In genomic region chr1:182054698-182055326, GRCh38 we compare ENCODE assay signal across 8 cellular contexts. TPM values are rescaled to one million over a fixed set of nuclear protein-coding genes. Genes with fewer than 3 reads are reported as not detected.
DNase-seq lines count a peak whose midpoint lies in the region; ATAC-seq and TF ChIP-seq lines count a peak whose summit lies in the region.

No MANE protein-coding gene starts in this region.

- H3K4me3 ChIP-seq in dorsolateral prefrontal cortex (no peak overlapping the region), neural progenitor cell (no peak overlapping the region)

- H3K4me1 Mint-ChIP-seq in T-helper 17 cell, result peaks cover 3% of the 10 kb centered on the region
- peaks cover 4% of the 10 kb centered on the region for H3K4me1 Mint-ChIP-seq in neural progenitor cell

- in situ Hi-C loops in ACHN (cut with HindIII; ENCODE audit: low pct_ligation_motif_present, low pct_unique_long_range_greater_than_20kb, low sequenced_read_pairs), result no loop called here

- H3K9ac ChIP-seq in neural progenitor cell, result no peak overlapping the region

- H3K36me3 ChIP-seq in neural progenitor cell, result no peaks in the 10 kb centered on the region

- TF ChIP-seq CTCF in LNCAP (IDR thresholded peaks at IDR 0.05), result peak; percentile 84
- TF ChIP-seq CTCF in dorsolateral prefrontal cortex (IDR thresholded peaks at IDR 0.05 in 54 of 56, conservative IDR thresholded peaks at IDR 0.05 in 2 of 56; ENCODE audit: low read depth in 1 of 56, partially characterized antibody in 56 of 56), result peak in 53 of 56 donors; percentile 30 to 74 (median 53)
- peak; percentile 80 for TF ChIP-seq CTCF in neural progenitor cell (IDR thresholded peaks at IDR 0.05)

- H3K27me3 Mint-ChIP-seq in T-helper 17 cell (peaks cover 39% of the 10 kb centered on the region), neural progenitor cell (ENCODE audit: insufficient read depth, low read depth) (peaks cover 9% of the 10 kb centered on the region)

- no peaks in the 10 kb centered on the region for H3K9me3 Mint-ChIP-seq in neural progenitor cell

- peak; percentile 58 for DNase-seq in ACHN
- peak; percentile 7 for DNase-seq in GM04504 (ENCODE audit: low read depth)
- DNase-seq in T-helper 17 cell, result peak in 1 of 3 donors; percentile 53
- DNase-seq in dorsolateral prefrontal cortex, result peak in 3 of 10 donors; percentile 19 to 44 (median 39)
- DNase-seq in neural progenitor cell (ENCODE audit: low spot score), result peak; percentile 87
- DNase-seq in epidermal melanocyte (ENCODE audit: insufficient read length, low spot score), result no peak
- DNase-seq in AG20443 (ENCODE audit: low spot score), result no peak

- H3K27ac ChIP-seq in dorsolateral prefrontal cortex (no peak overlapping the region), neural progenitor cell (no peak overlapping the region)

- no peak overlapping the region for H3K4me2 ChIP-seq in neural progenitor cell

- H3K9me3 ChIP-seq in T-helper 17 cell (ENCODE audit: control insufficient read depth, low read length, poor library complexity, severe bottlenecking) (no peaks in the 10 kb centered on the region), neural progenitor cell (ENCODE audit: low read depth) (no peaks in the 10 kb centered on the region)

- H3K36me3 Mint-ChIP-seq in T-helper 17 cell (ENCODE audit: low read depth) (no peaks in the 10 kb centered on the region), neural progenitor cell (no peaks in the 10 kb centered on the region)

- no peak overlapping the region for H2AFZ ChIP-seq in neural progenitor cell (replicated peaks)

- H3K27ac Mint-ChIP-seq in T-helper 17 cell, result no peak overlapping the region
- no peak overlapping the region for H3K27ac Mint-ChIP-seq in neural progenitor cell

- intact Hi-C loops in dorsolateral prefrontal cortex (cut with DNase I), result loop anchor here in 1 of 2 donors (10.0 kb wide), 1 partner anchor 570 kb away; the partner anchor contains the start of gene CACNA1E

- H3K4me3 Mint-ChIP-seq in T-helper 17 cell (no peak overlapping the region), neural progenitor cell (no peak overlapping the region)

- no peaks in the 10 kb centered on the region for H3K79me2 ChIP-seq in neural progenitor cell (ENCODE audit: low read depth)

- peaks cover 1% of the 10 kb centered on the region for H3K4me1 ChIP-seq in neural progenitor cell

- ATAC-seq in T-helper 17 cell, result peak; percentile 59

- peaks cover 0 to 24% (median 4%) of the 10 kb centered on the region in 45 donors for H3K27me3 ChIP-seq in dorsolateral prefrontal cortex
- H3K27me3 ChIP-seq in neural progenitor cell, result no peaks in the 10 kb centered on the region

- no peaks in the 10 kb centered on the region for H3F3A ChIP-seq in neural progenitor cell (ENCODE audit: low read depth)

- no peaks in the 10 kb centered on the region for H4K20me1 ChIP-seq in neural progenitor cell (ENCODE audit: low read depth)

RNA-seq across cellular contexts. Expression of gene ZNF648, which starts 6.7 kb away (rescaled TPM):
- total RNA-seq in T-helper 17 cell (not detected), dorsolateral prefrontal cortex (under 1 TPM in 117 of 120 experiments, not detected in 3; 0.11 to 0.98 (median 0.41) TPM), neural progenitor cell (ENCODE audit: low replicate concordance) (1.5 and 2.0 TPM in 2 replicates)

Comparison
In these comparisons a context has a peak if more than half of its experiments do, and no peak if none do; other contexts are left out.
1. DNase-seq: peak in ACHN (single experiment), GM04504 (single experiment) and neural progenitor cell (single experiment); none in epidermal melanocyte (single experiment) and AG20443 (single experiment).
2. Peak in every context shown above with its lines, with median percentiles within 50 percentile points of each other: CTCF ChIP-seq.